ENCODE assay signal across 1 cellular context in the genomic region with DNA sequence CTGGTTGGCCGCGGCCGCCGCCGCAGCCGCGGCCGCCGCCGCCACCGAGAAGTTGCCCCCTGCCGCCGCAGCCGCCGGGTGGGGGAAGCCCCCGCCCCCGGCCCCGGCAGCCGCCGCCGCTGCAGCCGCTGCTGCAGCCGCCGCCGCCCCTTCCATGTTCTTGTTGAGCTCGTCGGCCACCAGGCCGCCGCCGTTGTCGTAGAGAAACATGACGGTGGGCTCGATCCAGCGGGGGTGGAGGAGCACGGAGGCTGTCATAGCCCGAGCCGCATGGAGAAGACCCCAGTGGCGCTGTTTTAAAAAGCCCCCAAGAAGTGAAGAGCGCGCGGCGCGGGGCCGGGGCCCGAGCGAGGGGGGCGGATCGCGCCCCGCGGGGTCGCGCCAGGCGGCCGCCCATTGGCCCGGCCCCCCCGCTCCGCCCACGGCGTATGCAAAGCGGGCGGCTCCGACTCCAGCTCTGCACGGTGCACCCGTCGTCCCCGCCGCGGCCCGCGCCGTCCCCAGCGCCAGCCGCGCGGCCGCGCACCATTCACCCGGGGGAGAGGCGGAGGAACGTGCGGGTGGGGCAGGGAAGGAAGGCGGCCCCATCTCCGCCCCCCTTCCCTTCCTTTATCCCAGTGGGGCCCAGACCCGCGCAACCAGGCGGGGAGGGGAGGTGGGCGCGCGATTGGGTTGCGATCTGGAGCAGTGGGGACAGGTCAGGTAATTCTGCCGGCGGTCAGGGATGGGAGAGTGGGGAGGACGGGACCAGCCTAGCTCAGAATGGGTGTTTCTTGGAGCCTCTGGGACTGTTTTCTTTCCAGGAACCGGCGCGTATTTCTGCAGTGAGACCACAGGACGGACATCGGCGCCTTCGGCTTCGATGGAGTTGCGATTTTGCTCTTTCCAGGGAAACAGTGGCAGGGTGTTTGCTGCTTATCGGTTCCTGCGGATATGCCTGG.
TF ChIP-seq lines count a peak whose summit lies in the region.

A gene (minus strand): TSS at position 272 of the 941 bp plus-strand sequence. CDS start 14 bp downstream, at position 258.

TF ChIP-seq in H1, 55 proteins besides CTCF, POLR2A, EP300 and RAD21:
- TF ChIP-seq RNF2 (IDR thresholded peaks at IDR 0.05; ENCODE audit: borderline replicate concordance, low read depth, low read length, missing control alignments, poor library complexity, severe bottlenecking) (peak; percentile 80), KDM4A (IDR thresholded peaks at IDR 0.05; ENCODE audit: low read depth, low read length, severe bottlenecking) (peak; percentile 48), ASH2L (IDR thresholded peaks at IDR 0.05; ENCODE audit: low read length) (peak; percentile 23), SUZ12 (IDR thresholded peaks at IDR 0.05; ENCODE audit: low read length) (peak; percentile 89; the same call in 1 of the 2 replicates), SIRT6 (IDR thresholded peaks at IDR 0.05; ENCODE audit: low read length) (no peak), JUND (IDR thresholded peaks at IDR 0.05; ENCODE audit: low read length) (no peak), HDAC2 (IDR thresholded peaks at IDR 0.05; ENCODE audit: borderline replicate concordance in 1 of 2, low read depth in 2 of 2, low read length in 2 of 2) (0 out of 4 replicates have a peak, but pooled peaks of 1 of the 2 experiments have one; percentile 25), MAFK (IDR thresholded peaks at IDR 0.05; ENCODE audit: low read depth, low read length) (no peak)
